ENCODE assay signal across 12 cellular contexts in the genomic region with DNA sequence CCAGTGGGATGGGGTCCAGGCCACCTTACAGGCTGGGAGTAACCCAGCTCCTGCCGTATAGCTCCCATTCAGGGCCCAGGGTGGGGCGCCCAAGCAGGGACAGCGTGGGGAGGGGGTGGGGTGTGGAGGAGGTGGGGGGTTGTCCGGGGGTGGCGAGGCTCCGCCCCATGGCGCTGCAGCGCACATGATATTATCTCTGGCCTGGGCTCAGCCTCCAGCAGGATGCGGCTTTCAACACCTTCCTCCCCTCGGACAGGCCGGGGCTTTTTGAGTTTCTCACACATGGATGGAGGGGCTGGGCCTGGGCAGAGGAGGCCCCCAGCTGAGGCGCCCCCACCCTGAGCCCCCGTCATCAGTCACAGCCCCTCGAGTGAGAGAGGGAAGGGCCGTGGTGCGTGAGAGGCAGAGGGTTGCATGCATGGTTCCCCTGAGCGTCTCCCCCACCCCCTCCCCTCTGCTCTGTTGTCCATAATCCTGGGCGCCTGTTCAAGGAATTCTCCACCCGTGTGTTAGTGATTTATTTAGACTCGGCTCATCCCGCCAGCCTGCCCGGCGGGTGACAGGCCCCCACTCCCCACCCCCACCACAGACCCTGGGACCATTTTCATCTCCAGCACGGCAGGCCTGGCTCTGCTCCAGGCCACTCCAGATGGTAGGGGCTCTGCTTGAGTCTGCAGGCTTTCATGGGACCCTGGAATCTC. TPM values are rescaled to one million over a fixed set of nuclear protein-coding genes. Genes with fewer than 3 reads are reported as not detected.
A peak's percentile ranks its signal among the peaks of the same experiment; 100 is the strongest.
DNase-seq lines count a peak whose midpoint lies in the region; ATAC-seq and TF ChIP-seq lines count a peak whose summit lies in the region.
"Had no signal": no experiment of that assay in that cellular context is flagged by ENCODE, and none has a peak within 500 bp of the region (broad histone marks: within the 10 kb centered on the region; RNA-seq: fewer than 3 reads in every experiment).

No MANE protein-coding gene starts in this region.

- POLR2A ChIA-PET in activated CD8-positive, alpha-beta T cell treated with anti-CD3 and anti-CD28 coated beads, Interleukin-2, amount 10 ng/mL, durations not matched to agents 7 days and 5 days (lab: Charles Lee): no interaction called here

- TF ChIP-seq EP300 in ovary (IDR thresholded peaks at IDR 0.05): no peak

- CTCF ChIA-PET in activated CD8-positive, alpha-beta T cell treated with anti-CD3 and anti-CD28 coated beads, Interleukin-2, amount 10 ng/mL, durations not matched to agents 7 days and 5 days (lab: Charles Lee): no interaction called here

- no peak overlapping the region for H3K27ac Mint-ChIP-seq in activated CD8-positive, alpha-beta T cell treated with anti-CD3 and anti-CD28 coated beads, Interleukin-2, amount 10 ng/mL, durations not matched to agents 7 days and 5 days
- H3K27ac Mint-ChIP-seq: GM23338; naive thymus-derived CD8-positive, alpha-beta T cell had no signal

- H3K36me3 Mint-ChIP-seq in activated CD8-positive, alpha-beta T cell treated with anti-CD3 and anti-CD28 coated beads, Interleukin-2, amount 10 ng/mL, durations not matched to agents 7 days and 5 days (ENCODE audit: low read depth): no peaks in the 10 kb centered on the region
- H3K36me3 Mint-ChIP-seq: naive thymus-derived CD8-positive, alpha-beta T cell had no signal

- no peak for TF ChIP-seq POLR2A in ovary (IDR thresholded peaks at IDR 0.05)

- H3K27ac ChIP-seq in ovary (no peak overlapping the region), tibial artery (no peak overlapping the region)

- no peak for ATAC-seq in activated CD8-positive, alpha-beta T cell treated with anti-CD3 and anti-CD28 coated beads, Interleukin-2, amount 10 ng/mL, durations not matched to agents 7 days and 5 days
- ATAC-seq: GM23338; naive thymus-derived CD8-positive, alpha-beta T cell had no signal

- TF ChIP-seq CTCF in fibroblast of mammary gland (conservative IDR thresholded peaks at IDR 0.05; ENCODE audit: control insufficient read depth, insufficient read depth, low read depth, low read length) (no peak), ovary (IDR thresholded peaks at IDR 0.05) (no peak), tibial artery (IDR thresholded peaks at IDR 0.05) (no peak)

- no peaks in the 10 kb centered on the region for H3K9me3 Mint-ChIP-seq in activated CD8-positive, alpha-beta T cell treated with anti-CD3 and anti-CD28 coated beads, Interleukin-2, amount 10 ng/mL, durations not matched to agents 7 days and 5 days (ENCODE audit: insufficient read depth)
- H3K9me3 Mint-ChIP-seq: GM23338; naive thymus-derived CD8-positive, alpha-beta T cell had no signal

- H3K4me3 Mint-ChIP-seq in activated CD8-positive, alpha-beta T cell treated with anti-CD3 and anti-CD28 coated beads, Interleukin-2, amount 10 ng/mL, durations not matched to agents 7 days and 5 days: no peak overlapping the region
- H3K4me3 Mint-ChIP-seq: GM23338; naive thymus-derived CD8-positive, alpha-beta T cell had no signal

- H3K27me3 Mint-ChIP-seq in activated CD8-positive, alpha-beta T cell treated with anti-CD3 and anti-CD28 coated beads, Interleukin-2, amount 10 ng/mL, durations not matched to agents 7 days and 5 days (ENCODE audit: low read depth): no peaks in the 10 kb centered on the region

- H3K4me1 ChIP-seq in ovary (ENCODE audit: insufficient read depth) (peaks cover 3% of the 10 kb centered on the region), tibial artery (peaks cover 0 to 11% (median 9%) of the 10 kb centered on the region in 4 donors)

- peaks cover 4% of the 10 kb centered on the region for H3K4me1 Mint-ChIP-seq in activated CD8-positive, alpha-beta T cell treated with anti-CD3 and anti-CD28 coated beads, Interleukin-2, amount 10 ng/mL, durations not matched to agents 7 days and 5 days (ENCODE audit: low read depth)
- H3K4me1 Mint-ChIP-seq: naive thymus-derived CD8-positive, alpha-beta T cell had no signal

- H3K4me3 ChIP-seq in fibroblast of mammary gland (ENCODE audit: control insufficient read depth, low read depth, low read length) (no peak overlapping the region), ovary (no peak overlapping the region), tibial artery (peak overlapping the region in 1 of 2 donors; percentile 12)
- H3K4me3 ChIP-seq: GM23338 had no signal

- DNase-seq in EL: peak; percentile 18
- DNase-seq in NCI-H446 treated with DMSO at 0.1 percent for 48 hours (lab: John Stamatoyannopoulos, UW): peak; percentile 55
- peak; percentile 30 for DNase-seq in fibroblast of mammary gland (ENCODE audit: low read depth)
- DNase-seq in ovary: peak in 4 of 5 donors; percentile 42 to 50 (median 44)
- DNase-seq in nucleus accumbens (lab: John Stamatoyannopoulos, UW): no peak
- no peak for DNase-seq in tibial artery
- no peak for DNase-seq in hippocampal formation (lab: John Stamatoyannopoulos, UW)
- DNase-seq in activated CD8-positive, alpha-beta T cell treated with anti-CD3 and anti-CD28 coated beads, Interleukin-2, amount 10 ng/mL, durations not matched to agents 7 days and 5 days: no peak
- DNase-seq: activated T-cell treated with anti-CD3 and anti-CD28 coated beads, Interleukin-2, amount 50 U/mL, for 48 hours had no signal

- H3K9me3 ChIP-seq in ovary (no peaks in the 10 kb centered on the region), tibial artery (no peaks in the 10 kb centered on the region)

- H3K27me3 ChIP-seq in ovary (no peaks in the 10 kb centered on the region), tibial artery (peaks cover 0 to 30% of the 10 kb centered on the region in 2 donors)

- 5 to 6% (median 5%) methylated on average over 22 to 24 of the region's 24 CpGs for WGBS in ovary, 3 donors

- H3K36me3 ChIP-seq in ovary (no peaks in the 10 kb centered on the region), tibial artery (no peaks in the 10 kb centered on the region)

- intact Hi-C loops in ovary (cut with DNase I): no loop called here
- intact Hi-C loops in tibial artery (cut with DNase I; ENCODE audit: low total_unique reads): no loop called here

RNA-seq across cellular contexts. Expression of gene WNT11, which starts 44.9 kb away (rescaled TPM):
- total RNA-seq in ovary: 10 to 100 TPM in 1 of 7 donors, 1 to 10 TPM in 6; 2.2 to 16.4 (median 5.0) TPM
- 1 to 10 TPM; 1.1 to 1.9 TPM for polyA plus RNA-seq in ovary
- total RNA-seq in activated CD8-positive, alpha-beta T cell treated with anti-CD3 and anti-CD28 coated beads, Interleukin-2, amount 10 ng/mL, durations not matched to agents 7 days and 5 days: under 1 TPM; 0.26 to 0.83 TPM
- total RNA-seq: MCF 10A had no signal

Comparison
In these comparisons a context has a peak if more than half of its experiments do, and no peak if none do; other contexts are left out.
1. DNase-seq: peak in EL (single experiment), NCI-H446 treated with DMSO at 0.1 percent for 48 hours (single experiment), fibroblast of mammary gland (single experiment) and ovary (4 of 5); none in nucleus accumbens (0 of 56), tibial artery (0 of 2), hippocampal formation (0 of 2) and activated CD8-positive, alpha-beta T cell treated with anti-CD3 and anti-CD28 coated beads, Interleukin-2, amount 10 ng/mL, durations not matched to agents 7 days and 5 days (single experiment).